Comparison of ENCODE assay signal across 8 cellular contexts in genomic region chr17:42405963-42406495, GRCh38. TPM values are rescaled to one million over a fixed set of nuclear protein-coding genes. Genes with fewer than 3 reads are reported as not detected.
DNase-seq lines count a peak whose midpoint lies in the region; ATAC-seq and TF ChIP-seq lines count a peak whose summit lies in the region.

No MANE protein-coding gene starts in this region.

- no peak for DNase-seq in BJ (ENCODE audit: low read depth)
- DNase-seq in PC-9 = peak in 1 of 2 experiments; percentile 45
- peak; percentile 94 to 96 for DNase-seq in activated T-cell treated with anti-CD3 and anti-CD28 coated beads, Interleukin-2, amount 50 U/mL, for 48 hours
- peak; percentile 56 to 83 for DNase-seq in fibroblast of lung (ENCODE audit: low read depth in 2 of 2)
- peak; percentile 83 for DNase-seq in neural progenitor cell (ENCODE audit: low spot score)

- H3K4me1 ChIP-seq in PC-9 (replicated peaks; ENCODE audit: insufficient read depth) (peaks cover 55% of the 10 kb centered on the region), fibroblast of lung (ENCODE audit: control insufficient read depth, extremely low read depth, insufficient read depth, low read length) (peaks cover 52% of the 10 kb centered on the region), neural progenitor cell (peaks cover 30% of the 10 kb centered on the region), stomach smooth muscle (ENCODE audit: control insufficient read depth, insufficient read depth, low read length) (peaks cover 74% of the 10 kb centered on the region)

- TF ChIP-seq CTCF in BJ (IDR thresholded peaks at IDR 0.05; ENCODE audit: insufficient read depth, low read depth, low read length) (peak; percentile 79), PC-9 (conservative IDR thresholded peaks at IDR 0.05) (peak; percentile 75), fibroblast of lung (conservative IDR thresholded peaks at IDR 0.05 in 1 of 2, IDR thresholded peaks at IDR 0.05 in 1 of 2; ENCODE audit: low read depth in 1 of 2, low read length in 2 of 2) (peak; percentile 71 to 90), neural progenitor cell (IDR thresholded peaks at IDR 0.05) (peak; percentile 91)

- H3K36me3 Mint-ChIP-seq in neural progenitor cell = no peaks in the 10 kb centered on the region

- CTCF ChIA-PET in BJ (lab: Yijun Ruan, JAX) = interaction anchor here (0.6 to 2.2 kb wide), 14 partner anchors 10 to 558 kb away, joined by 3 to 23 read pairs (median 3); no protein-coding TSS in a partner anchor
- CTCF ChIA-PET in PC-9 (lab: Charles Lee) = interaction anchor here (0.6 to 0.7 kb wide), 2 partner anchors 17 to 124 kb away, joined by 4 to 8 read pairs; partner anchors contain the start of gene CAVIN1

- intact Hi-C loops in PC-9 (cut with micrococcal nuclease; ENCODE audit: unreplicated experiment) = loop anchor here (1.0 to 5.0 kb wide), 2 partner anchors 83 to 111 kb away; no protein-coding TSS in a partner anchor

- H4K20me1 ChIP-seq in PC-9 (ENCODE audit: insufficient read depth) (no peaks in the 10 kb centered on the region), fibroblast of lung (ENCODE audit: control insufficient read depth, extremely low read depth, insufficient read depth, low read length) (peaks cover 2% of the 10 kb centered on the region), neural progenitor cell (ENCODE audit: low read depth) (no peaks in the 10 kb centered on the region)

- no peak overlapping the region for H3K4me3 Mint-ChIP-seq in neural progenitor cell

- POLR2A ChIA-PET in BJ (lab: Charles Lee) = interaction anchor here (0.8 kb wide), 1 partner anchor 18 kb away, joined by 4 read pairs; the partner anchor contains the start of gene STAT3
- POLR2A ChIA-PET in PC-9 (lab: Charles Lee; ENCODE audit: unreplicated experiment) = no interaction called here

- no peak overlapping the region for H3K27ac Mint-ChIP-seq in neural progenitor cell

- H3K9me3 ChIP-seq in PC-9 (ENCODE audit: insufficient read depth, low read depth) = no peaks in the 10 kb centered on the region
- no peaks in the 10 kb centered on the region for H3K9me3 ChIP-seq in fibroblast of lung (ENCODE audit: control insufficient read depth, insufficient read depth, low read depth, low read length)
- H3K9me3 ChIP-seq in neural progenitor cell (ENCODE audit: low read depth) = no peaks in the 10 kb centered on the region
- no peaks in the 10 kb centered on the region for H3K9me3 ChIP-seq in stomach smooth muscle (ENCODE audit: control insufficient read depth in 2 of 2, low read length in 2 of 2)

- H3F3A ChIP-seq in PC-9 (ENCODE audit: insufficient read depth, low read depth) (peaks cover 57% of the 10 kb centered on the region), neural progenitor cell (ENCODE audit: low read depth) (peaks cover 34% of the 10 kb centered on the region)

- H3K9me3 Mint-ChIP-seq in neural progenitor cell = no peaks in the 10 kb centered on the region

- H3K4me3 ChIP-seq in BJ (ENCODE audit: low read depth, low read length) (no peak overlapping the region), PC-9 (no peak overlapping the region), fibroblast of lung (replicated peaks in 1 of 4; ENCODE audit: control extremely low read depth in 1 of 4, insufficient read depth in 1 of 4, low read depth in 3 of 4, low read length in 4 of 4) (no peak overlapping the region), neural progenitor cell (no peak overlapping the region), stomach smooth muscle (ENCODE audit: low read length in 2 of 2) (no peak overlapping the region)

- H2AFZ ChIP-seq in PC-9 = no peak overlapping the region
- H2AFZ ChIP-seq in fibroblast of lung (ENCODE audit: low read length) = no peak overlapping the region
- no peak overlapping the region for H2AFZ ChIP-seq in neural progenitor cell (replicated peaks)

- H3K79me2 ChIP-seq in PC-9 (ENCODE audit: low read depth) = peaks cover 29% of the 10 kb centered on the region
- peaks cover 89% of the 10 kb centered on the region for H3K79me2 ChIP-seq in fibroblast of lung (ENCODE audit: control insufficient read depth, insufficient read depth, low read length)
- H3K79me2 ChIP-seq in neural progenitor cell (ENCODE audit: low read depth) = no peaks in the 10 kb centered on the region

- H3K27me3 ChIP-seq in BJ (ENCODE audit: control insufficient read depth, insufficient read depth, low read length) (no peaks in the 10 kb centered on the region), PC-9 (ENCODE audit: insufficient read depth, low read depth) (no peaks in the 10 kb centered on the region), fibroblast of lung (ENCODE audit: control insufficient read depth, insufficient read depth, low read length) (no peaks in the 10 kb centered on the region), neural progenitor cell (no peaks in the 10 kb centered on the region), stomach smooth muscle (ENCODE audit: control insufficient read depth in 1 of 2, insufficient read depth in 2 of 2, low read length in 2 of 2) (no peaks in the 10 kb centered on the region)

- no peaks in the 10 kb centered on the region for H3K9me2 ChIP-seq in PC-9 (ENCODE audit: insufficient read depth)

- H3K4me2 ChIP-seq in PC-9 (no peak overlapping the region), fibroblast of lung (ENCODE audit: extremely low read depth, insufficient read depth, low read length) (no peak overlapping the region), neural progenitor cell (no peak overlapping the region)

- H3K4me1 Mint-ChIP-seq in neural progenitor cell = peaks cover 25% of the 10 kb centered on the region

- H3K36me3 ChIP-seq in BJ (ENCODE audit: control insufficient read depth, insufficient read depth, low read length) (peaks cover 19% of the 10 kb centered on the region), PC-9 (ENCODE audit: low read depth) (no peaks in the 10 kb centered on the region), fibroblast of lung (ENCODE audit: control insufficient read depth, insufficient read depth, low read length) (peaks cover 25% of the 10 kb centered on the region), neural progenitor cell (no peaks in the 10 kb centered on the region), stomach smooth muscle (ENCODE audit: control insufficient read depth in 2 of 2, insufficient read depth in 2 of 2, low read length in 2 of 2) (peaks cover 16 to 23% of the 10 kb centered on the region in 2 donors)

- H3K9ac ChIP-seq in fibroblast of lung (ENCODE audit: insufficient read depth, low read length) (no peak overlapping the region), neural progenitor cell (no peak overlapping the region), stomach smooth muscle (ENCODE audit: low read length in 2 of 2) (no peak overlapping the region)

- H3K27me3 Mint-ChIP-seq in neural progenitor cell (ENCODE audit: insufficient read depth, low read depth) = no peaks in the 10 kb centered on the region

- peak; percentile 53 for ATAC-seq in HG02571 (IDR thresholded peaks at IDR 0.05; ENCODE audit: unreplicated experiment)
- ATAC-seq in HG02885 (IDR thresholded peaks at IDR 0.05; ENCODE audit: poor library complexity, unreplicated experiment) = no peak

- BruUV-seq in PC-9 (replicated peaks; lab: Mats Ljungman, UMichigan) = no TSS peak

- no peak overlapping the region for H3K27ac ChIP-seq in PC-9
- no peak overlapping the region for H3K27ac ChIP-seq in fibroblast of lung (ENCODE audit: insufficient read depth, low read length)
- H3K27ac ChIP-seq in neural progenitor cell = no peak overlapping the region
- peak overlapping the region; percentile 31 for H3K27ac ChIP-seq in stomach smooth muscle (ENCODE audit: low read length)

RNA-seq across cellular contexts. Expression of gene CAVIN1, which starts 17.0 kb away (rescaled TPM):
- polyA plus RNA-seq in BJ (2011; rRNA removed) (607 and 734 TPM in 2 replicates), fibroblast of lung (432 and 490 TPM in 2 replicates)
- 370 and 420 TPM in 2 replicates for polyA minus RNA-seq in BJ (2011; rRNA and poly(A)+ RNA removed)
- total RNA-seq in PC-9 (2021) (154 and 170 TPM in 2 replicates), fibroblast of lung (331 and 372 TPM in 2 replicates), neural progenitor cell (ENCODE audit: low replicate concordance) (5.5 and 14.0 TPM in 2 replicates)
- 709 and 835 TPM in 2 replicates for polyA plus RNA-seq in fibroblast of lung (2012)
- polyA minus RNA-seq in fibroblast of lung (ENCODE audit: low replicate concordance) = 388 and 507 TPM in 2 replicates

RNA-seq across cellular contexts. Expression of gene STAT3, which starts 17.8 kb away (rescaled TPM):
- 62.0 and 74.4 TPM in 2 replicates for polyA plus RNA-seq in BJ (2011; rRNA removed)
- polyA minus RNA-seq in BJ (2011; rRNA and poly(A)+ RNA removed) = 104 and 108 TPM in 2 replicates
- total RNA-seq in PC-9 (2021) = 65.2 and 74.6 TPM in 2 replicates
- 101 and 118 TPM in 2 replicates for total RNA-seq in fibroblast of lung
- 60.6 and 75.0 TPM in 2 replicates for polyA plus RNA-seq in fibroblast of lung
- 60.3 and 76.1 TPM in 2 replicates for polyA plus RNA-seq in fibroblast of lung (2012)
- polyA minus RNA-seq in fibroblast of lung (ENCODE audit: low replicate concordance) = 110 and 157 TPM in 2 replicates
- total RNA-seq in neural progenitor cell (ENCODE audit: low replicate concordance) = 54.9 and 56.2 TPM in 2 replicates

RNA-seq across cellular contexts. Expression of gene ATP6V0A1, which starts 52.6 kb away (rescaled TPM):
- 22.4 and 37.1 TPM in 2 replicates for polyA plus RNA-seq in BJ (2011; rRNA removed)
- polyA minus RNA-seq in BJ (2011; rRNA and poly(A)+ RNA removed) = 34.5 and 57.1 TPM in 2 replicates
- total RNA-seq in PC-9 (2021) = 39.4 and 55.1 TPM in 2 replicates
- 35.7 and 65.7 TPM in 2 replicates for total RNA-seq in fibroblast of lung
- 26.7 and 42.7 TPM in 2 replicates for polyA plus RNA-seq in fibroblast of lung
- 23.8 and 28.2 TPM in 2 replicates for polyA plus RNA-seq in fibroblast of lung (2012)
- polyA minus RNA-seq in fibroblast of lung (ENCODE audit: low replicate concordance) = 273 and 274 TPM in 2 replicates
- total RNA-seq in neural progenitor cell (ENCODE audit: low replicate concordance) = 30.9 and 40.4 TPM in 2 replicates

Comparison
In these comparisons a context has a peak if more than half of its experiments do, and no peak if none do; other contexts are left out.
1. RNA of gene CAVIN1, which starts 17.0 kb away (total RNA-seq): 331 to 372 TPM in fibroblast of lung and 154 to 170 TPM in PC-9; 5.5 to 14.0 TPM in neural progenitor cell; every median in the first group is over 10 times any median in the second.
2. Peak in every context shown above with its lines, with median percentiles within 50 percentile points of each other: CTCF ChIP-seq.